14 cellular contexts compared by ENCODE assay signal in genomic region chr2:215808194-215808593, GRCh38.
DNase-seq lines count a peak whose midpoint lies in the region; ATAC-seq, FAIRE-seq and TF ChIP-seq lines count a peak whose summit lies in the region.
"Had no signal": no experiment of that assay in that cellular context is flagged by ENCODE, and none has a peak within 500 bp of the region (broad histone marks: within the 10 kb centered on the region; RNA-seq: fewer than 3 reads in every experiment).

No MANE protein-coding gene starts in this region.

- intact Hi-C loops in psoas muscle (cut with DNase I) = no loop called here

- no peaks in the 10 kb centered on the region for H3K79me2 ChIP-seq in KMS-11 (ENCODE audit: insufficient read depth, low read depth)
- H3K79me2 ChIP-seq in H1 (ENCODE audit: control insufficient read depth in 1 of 2, insufficient read depth in 2 of 2, low read length in 2 of 2) = no peaks in the 10 kb centered on the region
- H3K79me2 ChIP-seq in smooth muscle cell (ENCODE audit: low read depth) = no peaks in the 10 kb centered on the region

- POLR2A ChIA-PET in H1 (lab: Charles Lee; ENCODE audit: partially characterized antibody) = no interaction called here

- no peak overlapping the region for H2BK12ac ChIP-seq in H1 (ENCODE audit: low read depth, low read length)

- no peak overlapping the region for H3K14ac ChIP-seq in H1 (ENCODE audit: insufficient read length)

- H3K27ac ChIP-seq in KMS-11 = no peak overlapping the region
- no peak overlapping the region for H3K27ac ChIP-seq in H1 (ENCODE audit: low read depth, low read length)
- H3K27ac ChIP-seq in smooth muscle cell (ENCODE audit: low read depth) = peak overlapping the region; percentile 11
- H3K27ac ChIP-seq in psoas muscle = no peak overlapping the region
- H3K27ac ChIP-seq: BLaER1, GM23248 had no signal

- no peaks in the 10 kb centered on the region for H4K20me1 ChIP-seq in KMS-11 (ENCODE audit: insufficient read depth)
- no peaks in the 10 kb centered on the region for H4K20me1 ChIP-seq in H1 (replicated peaks in 1 of 2; ENCODE audit: control insufficient read depth in 1 of 2, insufficient read depth in 2 of 2, low read length in 2 of 2)
- H4K20me1 ChIP-seq in smooth muscle cell (ENCODE audit: low read depth) = no peaks in the 10 kb centered on the region
- H4K20me1 ChIP-seq: BLaER1 had no signal

- H3K23ac ChIP-seq in H1 (ENCODE audit: insufficient read length) = no peak overlapping the region

- TF ChIP-seq CTCF in KMS-11 (conservative IDR thresholded peaks at IDR 0.05; ENCODE audit: low read depth, low read length) = no peak
- TF ChIP-seq CTCF in H1 (IDR thresholded peaks at IDR 0.05; ENCODE audit: control extremely low read depth in 1 of 3, insufficient read depth in 1 of 3, low read depth in 1 of 3, low read length in 3 of 3) = no peak
- no peak for TF ChIP-seq CTCF in smooth muscle cell (IDR thresholded peaks at IDR 0.05; ENCODE audit: borderline replicate concordance, insufficient read depth, poor library complexity, severe bottlenecking)
- no peak for TF ChIP-seq CTCF in psoas muscle (IDR thresholded peaks at IDR 0.05)

- H3K27me3 ChIP-seq in KMS-11 (ENCODE audit: insufficient read depth, low read depth) (no peaks in the 10 kb centered on the region), H1 (replicated peaks in 1 of 4; ENCODE audit: control insufficient read depth in 3 of 4, extremely low read depth in 1 of 4, insufficient read depth in 3 of 4, low read length in 3 of 4) (no peaks in the 10 kb centered on the region), smooth muscle cell (ENCODE audit: low read depth) (no peaks in the 10 kb centered on the region), psoas muscle (ENCODE audit: insufficient read depth in 3 of 3, low read length in 2 of 3) (no peaks in the 10 kb centered on the region)
- H3K27me3 ChIP-seq: BLaER1 had no signal

- no peak overlapping the region for H2BK20ac ChIP-seq in H1 (ENCODE audit: low read length)

- no peaks in the 10 kb centered on the region; the same call in 1 of the 2 replicates for H3K23me2 ChIP-seq in H1 (ENCODE audit: low read depth, low read length)

- TF ChIP-seq POLR2A in H1 (IDR thresholded peaks at IDR 0.05; ENCODE audit: control extremely low read depth in 1 of 2, low read depth in 2 of 2, low read length in 2 of 2) = no peak

- H2BK5ac ChIP-seq in H1 (ENCODE audit: low read depth, low read length) = no peak overlapping the region

- H2BK120ac ChIP-seq in H1 (replicated peaks; ENCODE audit: low read depth, low read length) = no peak overlapping the region

- TF ChIP-seq RAD21 in H1 (IDR thresholded peaks at IDR 0.05 in 1 of 2, conservative IDR thresholded peaks at IDR 0.05 in 1 of 2; ENCODE audit: low read depth in 2 of 2, low read length in 2 of 2) = no peak

- CTCF ChIA-PET in H1 (lab: Charles Lee; ENCODE audit: partially characterized antibody) = interaction anchor here (0.7 to 1.8 kb wide), 4 partner anchors 12 to 357 kb away, joined by 3 to 10 read pairs (median 3); no protein-coding TSS in a partner anchor

- H2BK15ac ChIP-seq in H1 (ENCODE audit: low read length) = no peak overlapping the region

- H3K36me3 ChIP-seq in KMS-11 (ENCODE audit: insufficient read depth) (no peaks in the 10 kb centered on the region), H1 (ENCODE audit: control insufficient read depth in 2 of 4, insufficient read depth in 4 of 4, low read length in 3 of 4) (no peaks in the 10 kb centered on the region), smooth muscle cell (ENCODE audit: low read depth) (no peaks in the 10 kb centered on the region), psoas muscle (ENCODE audit: insufficient read depth in 1 of 2, low read depth in 1 of 2) (no peaks in the 10 kb centered on the region)
- H3K36me3 ChIP-seq: BLaER1 had no signal

- H3K4me1 ChIP-seq in KMS-11 (ENCODE audit: low read depth, poor library complexity, severe bottlenecking) = peaks cover 32% of the 10 kb centered on the region
- peaks cover 0 to 5% (median 0%) of the 10 kb centered on the region in 4 experiments; a peak in 1 of 7 replicates for H3K4me1 ChIP-seq in H1 (replicated peaks in 1 of 4; ENCODE audit: control insufficient read depth in 3 of 4, insufficient read depth in 4 of 4, low read length in 3 of 4)
- no peaks in the 10 kb centered on the region for H3K4me1 ChIP-seq in smooth muscle cell (ENCODE audit: low read depth)
- no peaks in the 10 kb centered on the region for H3K4me1 ChIP-seq in psoas muscle

- H2AFZ ChIP-seq in KMS-11 (ENCODE audit: low read depth) (peak overlapping the region; percentile 33; the same call in 1 of the 2 replicates), H1 (ENCODE audit: low read length) (no peak overlapping the region), smooth muscle cell (ENCODE audit: low read depth) (peak overlapping the region; percentile 82)
- H2AFZ ChIP-seq: GM23248 had no signal

- H4K5ac ChIP-seq in H1 (ENCODE audit: insufficient read length, low read depth, low read length) = peak overlapping the region; percentile 16

- no peak overlapping the region for H3K4ac ChIP-seq in H1 (replicated peaks; ENCODE audit: insufficient read length, low read depth, low read length)

- no peak overlapping the region for H4K8ac ChIP-seq in H1 (ENCODE audit: extremely low read depth, insufficient read depth, low read length)

- no peak overlapping the region for H3K9ac ChIP-seq in KMS-11
- H3K9ac ChIP-seq in H1 (replicated peaks in 1 of 4; ENCODE audit: extremely low read depth in 1 of 4, low read depth in 3 of 4, low read length in 3 of 4) = no peak overlapping the region
- H3K9ac ChIP-seq in smooth muscle cell (ENCODE audit: low read depth) = no peak overlapping the region
- H3K9ac ChIP-seq: BLaER1, GM23248 had no signal

- H3F3A ChIP-seq in smooth muscle cell (ENCODE audit: low read depth) = peaks cover 12% of the 10 kb centered on the region

- no peak overlapping the region for H2AK5ac ChIP-seq in H1 (ENCODE audit: low read depth, low read length)

- no peak for FAIRE-seq in H1 (lab: Jason Lieb, UNC)

- no peak overlapping the region for H4K91ac ChIP-seq in H1 (replicated peaks; ENCODE audit: insufficient read length, low read length)

- 77% methylated on average over 2 of the region's 2 CpGs; no CpG with 5 or more reads in 1 of the 2 experiments for WGBS in H1 (ENCODE audit: extremely low coverage in 1 of 2, insufficient coverage in 1 of 2, insufficient read length in 1 of 2, insufficient replicate concordance in 2 of 2, low coverage in 1 of 2, low lambda C conversion rate in 2 of 2, missing lambda C conversion rate in 1 of 2), 2 experiments
- WGBS in smooth muscle cell (ENCODE audit: low lambda C conversion rate) = 57% methylated on average over 2 of the region's 2 CpGs
- 89 to 96% (median 91%) methylated on average over 2 of the region's 2 CpGs for WGBS in psoas muscle, 3 donors

- no peak overlapping the region for H3K18ac ChIP-seq in H1 (ENCODE audit: extremely low read depth, low read length)

- ATAC-seq in GM18868 (IDR thresholded peaks at IDR 0.05; ENCODE audit: unreplicated experiment) (no peak), GM21367 (IDR thresholded peaks at IDR 0.05; ENCODE audit: unreplicated experiment) (no peak), psoas muscle (no peak)

- DNase-seq in OCI-M1 (lab: John Stamatoyannopoulos, UW) (peak; percentile 58), H1 (ENCODE audit: low read depth in 1 of 2, low spot score in 2 of 2) (no peak), smooth muscle cell (lab: John Stamatoyannopoulos, UW; ENCODE audit: unreplicated experiment) (no peak), psoas muscle (no peak)
- DNase-seq: AML-193; Caco-2; CD8-positive, alpha-beta memory T cell; GF-D8; GM23248; H9 had no signal

- no peak for TF ChIP-seq EP300 in H1 (IDR thresholded peaks at IDR 0.05; ENCODE audit: borderline replicate concordance in 1 of 2, low read depth in 2 of 2, low read length in 2 of 2)

- H3K79me1 ChIP-seq in H1 (ENCODE audit: low read depth, low read length) = no peaks in the 10 kb centered on the region

- H3K4me3 ChIP-seq in KMS-11 (IDR thresholded peaks at IDR 0.05; ENCODE audit: insufficient read depth, low read depth, low read length) = no peak overlapping the region
- no peak overlapping the region for H3K4me3 ChIP-seq in H1 (ENCODE audit: extremely low read depth in 1 of 4, insufficient read depth in 2 of 4, low read depth in 3 of 4, low read length in 4 of 4)
- peak overlapping the region; percentile 28 for H3K4me3 ChIP-seq in smooth muscle cell
- H3K4me3 ChIP-seq in psoas muscle = no peak overlapping the region
- H3K4me3 ChIP-seq: BLaER1, GM23248 had no signal

- H3K9me3 ChIP-seq in H1 (ENCODE audit: insufficient read depth in 2 of 2, low read depth in 1 of 2, low read length in 1 of 2) (no peaks in the 10 kb centered on the region), smooth muscle cell (replicated peaks; ENCODE audit: low read depth) (no peaks in the 10 kb centered on the region), psoas muscle (no peaks in the 10 kb centered on the region)
- H3K9me3 ChIP-seq: BLaER1, Caco-2 had no signal

- no peak overlapping the region for H3K56ac ChIP-seq in H1 (replicated peaks; ENCODE audit: insufficient read length, low read depth, low read length)

- H3K4me2 ChIP-seq in KMS-11 (peak overlapping the region; percentile 53), H1 (ENCODE audit: insufficient read depth in 1 of 2, low read depth in 2 of 2, low read length in 2 of 2) (no peak overlapping the region), smooth muscle cell (peak overlapping the region; percentile 80)
- H3K4me2 ChIP-seq: BLaER1 had no signal

TF ChIP-seq in H1, 55 proteins besides CTCF, POLR2A, EP300 and RAD21:
- TF ChIP-seq FOSL1 (IDR thresholded peaks at IDR 0.05; ENCODE audit: insufficient read depth, low read depth, low read length) = no peak
- no peak for TF ChIP-seq GTF2F1 (IDR thresholded peaks at IDR 0.05; ENCODE audit: borderline replicate concordance, low read depth, low read length)
- no peak for TF ChIP-seq NANOG (IDR thresholded peaks at IDR 0.05; ENCODE audit: insufficient read depth, low read depth, low read length, poor library complexity, severe bottlenecking)
- no peak for TF ChIP-seq SRF (IDR thresholded peaks at IDR 0.05; ENCODE audit: low read depth, low read length)
- TF ChIP-seq TEAD4 (IDR thresholded peaks at IDR 0.05; ENCODE audit: low read depth, low read length) = no peak
- TF ChIP-seq EGR1 (IDR thresholded peaks at IDR 0.05; ENCODE audit: borderline replicate concordance, low read depth, low read length) = no peak
- no peak for TF ChIP-seq MAFK (IDR thresholded peaks at IDR 0.05; ENCODE audit: low read depth, low read length)
- TF ChIP-seq ZNF274 (IDR thresholded peaks at IDR 0.05; ENCODE audit: borderline replicate concordance, extremely low read depth, low read length) = no peak

Comparison
In these comparisons a context has a peak if more than half of its experiments do, and no peak if none do; other contexts are left out.
1. H3K4me2 ChIP-seq: peak in KMS-11 (single experiment) and smooth muscle cell (single experiment); none in H1 (0 of 2).